30 cellular contexts compared by ENCODE assay signal in genomic region chr11:42646959-42647358, GRCh38.
"Had no signal": no experiment of that assay in that cellular context is flagged by ENCODE, and none has a peak within 500 bp of the region (broad histone marks: within the 10 kb centered on the region; RNA-seq: fewer than 3 reads in every experiment).

No MANE protein-coding gene starts in this region.

- H3K36me3 Mint-ChIP-seq: activated naive CD4-positive, alpha-beta T cell treated with anti-CD3 and anti-CD28 coated beads, Interleukin-2, amount 50 U/mL, for 24 hours; activated naive CD8-positive, alpha-beta T cell treated with anti-CD3 and anti-CD28 coated beads for 36 hours; WTC11 had no signal

- H3K27me3 ChIP-seq: adrenal gland, body of pancreas, esophagus squamous epithelium, gastroesophageal sphincter, heart right ventricle had no signal

- H3K36me3 ChIP-seq: adrenal gland, esophagus squamous epithelium, gastroesophageal sphincter, heart right ventricle had no signal

- H3K9me3 Mint-ChIP-seq: activated CD4-positive, alpha-beta T cell treated with anti-CD3 and anti-CD28 coated beads, Interleukin-2, amount 10 ng/mL, durations not matched to agents 7 days and 5 days; activated naive CD4-positive, alpha-beta T cell treated with anti-CD3 and anti-CD28 coated beads, Interleukin-2, amount 50 U/mL, for 24 hours; WTC11 had no signal

- H3K27ac Mint-ChIP-seq: activated CD4-positive, alpha-beta T cell treated with anti-CD3 and anti-CD28 coated beads, Interleukin-2, amount 10 ng/mL, durations not matched to agents 7 days and 5 days; activated CD8-positive, alpha-beta T cell treated with anti-CD3 and anti-CD28 coated beads for 36 hours; activated naive CD4-positive, alpha-beta T cell treated with anti-CD3 and anti-CD28 coated beads for 36 hours; activated naive CD4-positive, alpha-beta T cell treated with anti-CD3 and anti-CD28 coated beads, Interleukin-2, amount 50 U/mL, for 24 hours; activated naive CD8-positive, alpha-beta T cell treated with anti-CD3 and anti-CD28 coated beads for 36 hours; activated naive CD8-positive, alpha-beta T cell treated with anti-CD3 and anti-CD28 coated beads, Interleukin-2, amount 50 U/mL, for 24 hours; activated T-helper 2 cell treated with anti-CD3 and anti-CD28 coated beads, Interferon-gamma antibody, Interleukin-2, Interleukin-4, amounts not matched to agents 10 μg/mL and 5 μg/mL and 100 μg/mL, durations not matched to agents 14 hours and 24 hours and 36 hours; effector memory CD8-positive, alpha-beta T cell; WTC11 had no signal

- H3K27me3 Mint-ChIP-seq: activated CD4-positive, alpha-beta T cell treated with anti-CD3 and anti-CD28 coated beads, Interleukin-2, amount 10 ng/mL, durations not matched to agents 7 days and 5 days; activated CD8-positive, alpha-beta T cell treated with anti-CD3 and anti-CD28 coated beads for 36 hours; activated naive CD4-positive, alpha-beta T cell treated with anti-CD3 and anti-CD28 coated beads, Interleukin-2, amount 50 U/mL, for 24 hours; activated naive CD8-positive, alpha-beta T cell treated with anti-CD3 and anti-CD28 coated beads for 36 hours; activated naive CD8-positive, alpha-beta T cell treated with anti-CD3 and anti-CD28 coated beads, Interleukin-2, amount 50 U/mL, for 24 hours; effector memory CD8-positive, alpha-beta T cell had no signal

- H3K9me3 ChIP-seq: adrenal gland, body of pancreas, esophagus squamous epithelium, gastroesophageal sphincter, heart right ventricle had no signal

- H3K4me1 Mint-ChIP-seq: activated CD4-positive, alpha-beta T cell treated with anti-CD3 and anti-CD28 coated beads, Interleukin-2, amount 10 ng/mL, durations not matched to agents 7 days and 5 days; activated naive CD4-positive, alpha-beta T cell treated with anti-CD3 and anti-CD28 coated beads, Interleukin-2, amount 50 U/mL, for 24 hours; activated naive CD8-positive, alpha-beta T cell treated with anti-CD3 and anti-CD28 coated beads for 36 hours; activated naive CD8-positive, alpha-beta T cell treated with anti-CD3 and anti-CD28 coated beads, Interleukin-2, amount 50 U/mL, for 24 hours had no signal

- H3K4me3 ChIP-seq: adrenal gland, body of pancreas, coronary artery, esophagus squamous epithelium, gastroesophageal sphincter, heart right ventricle had no signal

- ATAC-seq: activated CD8-positive, alpha-beta T cell treated with anti-CD3 and anti-CD28 coated beads for 36 hours; activated naive CD8-positive, alpha-beta T cell treated with anti-CD3 and anti-CD28 coated beads, Interleukin-2, amount 50 U/mL, for 24 hours; activated T-cell treated with anti-CD3 and anti-CD28 coated beads, Interleukin-2, amount 50 U/mL, for 4 hours; body of pancreas; effector memory CD8-positive, alpha-beta T cell; gastroesophageal sphincter; heart right ventricle; WTC11 had no signal

- H3K27ac ChIP-seq: adrenal gland, body of pancreas, coronary artery, esophagus squamous epithelium, gastroesophageal sphincter, heart right ventricle had no signal

- DNase-seq: activated CD4-positive, alpha-beta T cell treated with anti-CD3 and anti-CD28 coated beads for 1 hour; activated CD4-positive, alpha-beta T cell treated with anti-CD3 and anti-CD28 coated beads for 4 hours; activated CD4-positive, alpha-beta T cell treated with anti-CD3 and anti-CD28 coated beads, Interleukin-2, amount 10 ng/mL, durations not matched to agents 7 days and 5 days; activated CD4-positive, alpha-beta T cell treated with anti-CD3 and anti-CD28 coated beads, Interleukin-2, amount 50 U/mL, for 4 hours; activated CD8-positive, alpha-beta memory T cell treated with anti-CD3 and anti-CD28 coated beads for 24 hours; activated CD8-positive, alpha-beta T cell treated with anti-CD3 and anti-CD28 coated beads for 36 hours; activated effector memory CD4-positive, alpha-beta T cell treated with anti-CD3 and anti-CD28 coated beads, Interleukin-2, amount 50 U/mL, for 16 hours; activated naive CD4-positive, alpha-beta T cell treated with anti-CD3 and anti-CD28 coated beads for 36 hours; activated naive CD8-positive, alpha-beta T cell treated with anti-CD3 and anti-CD28 coated beads for 36 hours; activated naive CD8-positive, alpha-beta T cell treated with anti-CD3 and anti-CD28 coated beads, Interleukin-2, amount 50 U/mL, for 24 hours; activated T-cell treated with anti-CD3 and anti-CD28 coated beads, Interleukin-2, amount 50 U/mL, for 4 hours; adrenal gland; amygdala; aorta; body of pancreas; caudate nucleus; cerebellar nuclear complex; dermis blood vessel endothelial cell; effector CD4-positive, alpha-beta T cell; effector memory CD8-positive, alpha-beta T cell; erythroblast; esophagus squamous epithelium; foreskin melanocyte; heart right ventricle; T-helper 2 cell had no signal

- H3K4me1 ChIP-seq: adrenal gland, body of pancreas, esophagus squamous epithelium, gastroesophageal sphincter, heart right ventricle had no signal

- H3K4me3 Mint-ChIP-seq: activated CD4-positive, alpha-beta T cell treated with anti-CD3 and anti-CD28 coated beads, Interleukin-2, amount 10 ng/mL, durations not matched to agents 7 days and 5 days; activated CD8-positive, alpha-beta T cell treated with anti-CD3 and anti-CD28 coated beads for 36 hours; activated naive CD4-positive, alpha-beta T cell treated with anti-CD3 and anti-CD28 coated beads for 36 hours; activated naive CD4-positive, alpha-beta T cell treated with anti-CD3 and anti-CD28 coated beads, Interleukin-2, amount 50 U/mL, for 24 hours; activated naive CD8-positive, alpha-beta T cell treated with anti-CD3 and anti-CD28 coated beads for 36 hours; activated naive CD8-positive, alpha-beta T cell treated with anti-CD3 and anti-CD28 coated beads, Interleukin-2, amount 50 U/mL, for 24 hours; activated T-cell treated with anti-CD3 and anti-CD28 coated beads, Interleukin-2, amount 50 U/mL, for 4 hours; effector memory CD8-positive, alpha-beta T cell; WTC11 had no signal
